Comparison of ENCODE assay signal across 11 cellular contexts in the genomic region with DNA sequence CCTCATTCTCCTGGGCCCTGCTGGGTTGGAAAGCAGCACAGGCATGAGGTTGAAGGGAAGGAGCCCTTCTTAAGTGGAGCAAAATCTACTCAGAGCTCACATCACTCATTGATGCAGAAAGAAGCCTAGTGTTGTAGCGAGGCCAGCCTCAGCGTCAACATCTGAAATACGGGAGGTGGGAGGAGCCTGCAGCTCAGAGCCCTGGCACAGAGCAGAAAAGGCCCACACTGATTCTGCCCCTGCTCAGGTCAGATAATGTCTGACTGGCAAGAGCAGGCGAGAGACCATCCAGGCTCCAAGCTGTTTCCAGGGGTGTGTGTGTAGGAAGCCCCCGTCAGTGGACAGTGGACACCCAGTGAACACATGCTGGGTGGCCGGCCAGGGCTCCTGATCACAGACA.
"Had no signal": no experiment of that assay in that cellular context is flagged by ENCODE, and none has a peak within 500 bp of the region (broad histone marks: within the 10 kb centered on the region; RNA-seq: fewer than 3 reads in every experiment).

No MANE protein-coding gene starts in this region.

- H3K4me3 Mint-ChIP-seq: GM23338, H9, HFFc6 had no signal

- FAIRE-seq: H1, H54 had no signal

- DNase-seq: GM23248, GOT3, H7, H9, HCEC 1CT, HFFc6 had no signal

- H3K9me3 Mint-ChIP-seq: H9 had no signal

- H3K27ac ChIP-seq: GM23248 had no signal

- H3K27ac Mint-ChIP-seq: GM23338, H9, HFFc6 had no signal

- H3K9ac ChIP-seq: GM23248 had no signal

- H3K4me3 ChIP-seq: GM23248, GM23338, HAP-1 had no signal

- ATAC-seq: GM23338, HCT116 had no signal

- H3K4me2 ChIP-seq: GM23338 had no signal

- H3K36me3 ChIP-seq: HAP-1 had no signal

- H3K9me3 ChIP-seq: HAP-1 had no signal

- H2AFZ ChIP-seq: GM23248, GM23338 had no signal

- H3K4me1 ChIP-seq: HAP-1 had no signal

- H3K4me1 Mint-ChIP-seq: GM23338, H9 had no signal
